30 cellular contexts compared by ENCODE assay signal in the genomic region with DNA sequence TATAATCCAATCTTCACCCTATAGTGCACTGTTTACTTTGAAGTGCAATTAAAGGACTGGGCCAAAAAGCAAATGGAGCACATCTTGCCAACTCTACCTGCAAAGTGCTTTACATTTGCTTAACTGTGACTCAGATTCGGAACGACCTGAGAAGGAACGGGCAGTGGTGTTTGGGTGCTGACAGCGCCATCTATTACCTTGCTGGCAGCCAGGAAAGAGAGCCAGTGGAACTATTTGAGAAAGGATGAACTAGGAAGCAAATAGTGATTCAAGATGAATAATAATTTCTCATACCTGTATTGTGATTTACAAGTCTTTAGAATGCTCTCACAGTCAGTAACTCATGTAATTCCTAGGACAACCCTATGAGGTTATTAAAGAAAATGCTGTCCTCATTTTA.
"Had no signal": no experiment of that assay in that cellular context is flagged by ENCODE, and none has a peak within 500 bp of the region (broad histone marks: within the 10 kb centered on the region; RNA-seq: fewer than 3 reads in every experiment).

No MANE protein-coding gene starts in this region.

- H3K27me3 ChIP-seq: colonic mucosa, gastrocnemius medialis, neural progenitor cell, sigmoid colon, uterus had no signal

- H3K4me1 ChIP-seq: colonic mucosa, gastrocnemius medialis, neural progenitor cell, parathyroid adenoma, psoas muscle, sigmoid colon, uterus had no signal

- H3K27ac Mint-ChIP-seq: activated naive CD4-positive, alpha-beta T cell treated with anti-CD3 and anti-CD28 coated beads, Interleukin-2, amount 50 U/mL, for 72 hours; activated T-cell treated with anti-CD3 and anti-CD28 coated beads, Interleukin-2, amount 50 U/mL, for 72 hours; immature natural killer cell; naive thymus-derived CD8-positive, alpha-beta T cell; neural progenitor cell; stimulated activated effector memory CD8-positive, alpha-beta T cell treated with anti-CD3 and anti-CD28 coated beads, Interleukin-12 subunit alpha, Interleukin-12 subunit beta, amount 100 ng/mL, for 72 hours; stimulated activated naive CD8-positive, alpha-beta T cell treated with anti-CD3 and anti-CD28 coated beads, Interleukin-15, Interleukin-2, amounts not matched to agents 100 ng/mL and 50 ng/mL, for 24 hours had no signal

- H3K79me2 ChIP-seq: parathyroid adenoma had no signal

- H3K9me3 Mint-ChIP-seq: activated T-cell treated with anti-CD3 and anti-CD28 coated beads, Interleukin-2, amount 50 U/mL, for 72 hours; stimulated activated naive CD8-positive, alpha-beta T cell treated with anti-CD3 and anti-CD28 coated beads, Interleukin-15, Interleukin-2, amounts not matched to agents 100 ng/mL and 50 ng/mL, for 24 hours had no signal

- H3K4me3 ChIP-seq: colonic mucosa, gastrocnemius medialis, neural progenitor cell, psoas muscle, sigmoid colon, thoracic aorta, uterus had no signal

- H3K4me2 ChIP-seq: neural progenitor cell had no signal

- H2AFZ ChIP-seq: neural progenitor cell, parathyroid adenoma had no signal

- H3K27me3 Mint-ChIP-seq: naive thymus-derived CD8-positive, alpha-beta T cell; stimulated activated naive CD8-positive, alpha-beta T cell treated with anti-CD3 and anti-CD28 coated beads, Interleukin-15, Interleukin-2, amounts not matched to agents 100 ng/mL and 50 ng/mL, for 24 hours had no signal

- H3K27ac ChIP-seq: colonic mucosa, gastrocnemius medialis, neural progenitor cell, parathyroid adenoma, psoas muscle, sigmoid colon, thoracic aorta, uterus had no signal

- H3K4me3 Mint-ChIP-seq: activated T-cell treated with anti-CD3 and anti-CD28 coated beads, Interleukin-2, amount 50 U/mL, for 72 hours; immature natural killer cell; naive thymus-derived CD8-positive, alpha-beta T cell; neural progenitor cell; stimulated activated effector memory CD8-positive, alpha-beta T cell treated with anti-CD3 and anti-CD28 coated beads, Interleukin-12 subunit alpha, Interleukin-12 subunit beta, amount 100 ng/mL, for 72 hours; stimulated activated naive CD8-positive, alpha-beta T cell treated with anti-CD3 and anti-CD28 coated beads, Interleukin-15, Interleukin-2, amounts not matched to agents 100 ng/mL and 50 ng/mL, for 24 hours had no signal

- H3K36me3 ChIP-seq: colonic mucosa, gastrocnemius medialis, neural progenitor cell, sigmoid colon, thoracic aorta, uterus had no signal

- DNase-seq: activated CD4-positive, alpha-beta T cell treated with anti-CD3 and anti-CD28 coated beads for 4 hours; activated CD4-positive, alpha-beta T cell treated with anti-CD3 and anti-CD28 coated beads, Interleukin-2, amount 50 U/mL, for 4 hours; activated naive CD4-positive, alpha-beta T cell; activated T-cell treated with anti-CD3 and anti-CD28 coated beads for 4 hours; activated T-cell treated with anti-CD3 and anti-CD28 coated beads, Interleukin-2, amount 50 U/mL, for 72 hours; anterior cingulate cortex; cerebellar nuclear complex; colonic mucosa; effector CD8-positive, alpha-beta T cell; gastrocnemius medialis; glutamatergic neuron; hippocampal formation; immature natural killer cell; kidney; left colon; midbrain; naive thymus-derived CD8-positive, alpha-beta T cell; occipital lobe; psoas muscle; sigmoid colon; small intestine; stimulated activated CD4-positive, alpha-beta T cell treated with anti-CD3 and anti-CD28 coated beads, Interleukin-4, amount 100 ng/mL, for 24 hours; trophoblast cell; uterus had no signal

- H3K4me1 Mint-ChIP-seq: immature natural killer cell; neural progenitor cell; stimulated activated effector memory CD8-positive, alpha-beta T cell treated with anti-CD3 and anti-CD28 coated beads, Interleukin-12 subunit alpha, Interleukin-12 subunit beta, amount 100 ng/mL, for 72 hours had no signal

- H3K9me3 ChIP-seq: colonic mucosa, gastrocnemius medialis, psoas muscle, sigmoid colon, thoracic aorta, uterus had no signal

- H3K36me3 Mint-ChIP-seq: activated naive CD4-positive, alpha-beta T cell treated with anti-CD3 and anti-CD28 coated beads, Interleukin-2, amount 50 U/mL, for 72 hours; immature natural killer cell; neural progenitor cell; stimulated activated effector memory CD8-positive, alpha-beta T cell treated with anti-CD3 and anti-CD28 coated beads, Interleukin-12 subunit alpha, Interleukin-12 subunit beta, amount 100 ng/mL, for 72 hours had no signal

- H3K9ac ChIP-seq: neural progenitor cell, parathyroid adenoma had no signal

- ATAC-seq: activated naive CD4-positive, alpha-beta T cell treated with anti-CD3 and anti-CD28 coated beads, Interleukin-2, amount 50 U/mL, for 72 hours; activated T-cell treated with anti-CD3 and anti-CD28 coated beads, Interleukin-2, amount 50 U/mL, for 72 hours; gastrocnemius medialis; left colon; naive thymus-derived CD8-positive, alpha-beta T cell; psoas muscle; stimulated activated effector memory CD8-positive, alpha-beta T cell treated with anti-CD3 and anti-CD28 coated beads, Interleukin-12 subunit alpha, Interleukin-12 subunit beta, amount 100 ng/mL, for 72 hours had no signal
